ENCODE assay signal across 24 cellular contexts in genomic region chr1:2982615-2983318, GRCh38. TPM values are rescaled to one million over a fixed set of nuclear protein-coding genes. Genes with fewer than 3 reads are reported as not detected.
A peak's percentile ranks its signal among the peaks of the same experiment; 100 is the strongest.
DNase-seq lines count a peak whose midpoint lies in the region; ATAC-seq and TF ChIP-seq lines count a peak whose summit lies in the region.
"Had no signal": no experiment of that assay in that cellular context is flagged by ENCODE, and none has a peak within 500 bp of the region (broad histone marks: within the 10 kb centered on the region; RNA-seq: fewer than 3 reads in every experiment).

No MANE protein-coding gene starts in this region.

- peak; percentile 7 for DNase-seq in left ventricle myocardium inferior
- no peak for DNase-seq in left cardiac atrium
- peak; percentile 64 for DNase-seq in inferior parietal cortex (ENCODE audit: extremely low spot score)
- DNase-seq in pons (ENCODE audit: low spot score): peak; percentile 83
- DNase-seq in aorta: peak; percentile 74 to 86
- no peak for DNase-seq in activated CD4-positive, alpha-beta T cell treated with anti-CD3 and anti-CD28 coated beads, Interleukin-2, amount 50 U/mL, for 1 hour
- no peak for DNase-seq in MM.1S
- DNase-seq: activated CD8-positive, alpha-beta memory T cell treated with anti-CD3 and anti-CD28 coated beads, Interleukin-2, amount 10 ng/mL, durations not matched to agents 7 days and 5 days; mammary epithelial cell; NCI-H1694; NCI-H2227 treated with DMSO at 0.1 percent for 48 hours had no signal

- no peak overlapping the region for H3K27ac ChIP-seq in left ventricle myocardium inferior (replicated peaks)
- H3K27ac ChIP-seq in aorta (ENCODE audit: low read depth in 1 of 2, low read length in 2 of 2): peak overlapping the region in 1 of 2 donors; percentile 4
- no peak overlapping the region for H3K27ac ChIP-seq in MM.1S (ENCODE audit: low read length)
- H3K27ac ChIP-seq: body of pancreas, epithelial cell of prostate, SK-N-MC, vagina had no signal

- H3K27me3 ChIP-seq in left ventricle myocardium inferior (ENCODE audit: low read depth) (peaks cover 31% of the 10 kb centered on the region), aorta (ENCODE audit: control insufficient read depth in 1 of 2, insufficient read depth in 2 of 2, low read length in 1 of 2) (no peaks in the 10 kb centered on the region), MM.1S (replicated peaks; ENCODE audit: insufficient read depth, low read length) (peaks cover 78% of the 10 kb centered on the region)
- H3K27me3 ChIP-seq: body of pancreas, vagina had no signal

- no peaks in the 10 kb centered on the region for H3K79me2 ChIP-seq in MM.1S (ENCODE audit: low read length)

- peaks cover 9% of the 10 kb centered on the region for H3K4me1 ChIP-seq in left ventricle myocardium inferior
- no peaks in the 10 kb centered on the region for H3K4me1 ChIP-seq in aorta (ENCODE audit: control insufficient read depth in 1 of 2, insufficient read depth in 2 of 2, low read length in 2 of 2)
- no peaks in the 10 kb centered on the region for H3K4me1 ChIP-seq in MM.1S (ENCODE audit: low read length)
- H3K4me1 ChIP-seq: vagina had no signal

- H3K9ac ChIP-seq in MM.1S (ENCODE audit: low read length): no peak overlapping the region

- no peaks in the 10 kb centered on the region for H3F3A ChIP-seq in MM.1S (ENCODE audit: insufficient read depth, low read length)

- no peak overlapping the region for H2AFZ ChIP-seq in MM.1S (ENCODE audit: low read length)

- 23 to 27% methylated on average over 30 of the region's 30 CpGs for WGBS in aorta, 2 donors

- H3K4me3 ChIP-seq in left ventricle myocardium inferior (no peak overlapping the region), aorta (ENCODE audit: low read length in 2 of 2) (no peak overlapping the region), MM.1S (ENCODE audit: low read length) (no peak overlapping the region)
- H3K4me3 ChIP-seq: body of pancreas, SK-N-MC, vagina had no signal

- ATAC-seq in left cardiac atrium: no peak
- peak; percentile 60 for ATAC-seq in aorta (ENCODE audit: low FRiP score)
- ATAC-seq in HG03457 (IDR thresholded peaks at IDR 0.05; ENCODE audit: unreplicated experiment): no peak
- ATAC-seq: activated CD8-positive, alpha-beta memory T cell treated with anti-CD3 and anti-CD28 coated beads, Interleukin-2, amount 10 ng/mL, durations not matched to agents 7 days and 5 days; body of pancreas; HepG2; naive thymus-derived CD8-positive, alpha-beta T cell; stimulated activated effector memory CD8-positive, alpha-beta T cell treated with anti-CD3 and anti-CD28 coated beads, Interleukin-12 subunit alpha, Interleukin-12 subunit beta, amount 100 ng/mL, for 72 hours had no signal

- H3K9me3 ChIP-seq in left ventricle myocardium inferior (replicated peaks) (no peaks in the 10 kb centered on the region), aorta (ENCODE audit: control insufficient read depth, low read length) (no peaks in the 10 kb centered on the region), MM.1S (replicated peaks; ENCODE audit: insufficient read depth, low read length) (no peaks in the 10 kb centered on the region)
- H3K9me3 ChIP-seq: body of pancreas, vagina had no signal

- H3K4me2 ChIP-seq in MM.1S (ENCODE audit: low read depth, low read length): no peak overlapping the region

- no peaks in the 10 kb centered on the region for H3K36me3 ChIP-seq in left ventricle myocardium inferior
- no peaks in the 10 kb centered on the region for H3K36me3 ChIP-seq in aorta (ENCODE audit: control insufficient read depth in 1 of 2, insufficient read depth in 2 of 2, low read length in 1 of 2)
- no peaks in the 10 kb centered on the region for H3K36me3 ChIP-seq in MM.1S (replicated peaks; ENCODE audit: insufficient read depth, low read length)
- H3K36me3 ChIP-seq: vagina had no signal

- TF ChIP-seq CTCF in left ventricle myocardium inferior (IDR thresholded peaks at IDR 0.05; ENCODE audit: borderline replicate concordance) (no peak), MM.1S (IDR thresholded peaks at IDR 0.05; ENCODE audit: low read length) (no peak)

- H3K9me2 ChIP-seq in MM.1S (replicated peaks; ENCODE audit: insufficient read depth, low read length): no peaks in the 10 kb centered on the region

- no peaks in the 10 kb centered on the region for H4K20me1 ChIP-seq in MM.1S (ENCODE audit: insufficient read depth, low read length)

- intact Hi-C loops in left ventricle myocardium inferior (cut with micrococcal nuclease) (no loop called here), left cardiac atrium (cut with DNase I) (no loop called here), aorta (cut with DNase I) (loop anchor here in 1 of 2 donors (5.0 kb wide), 1 partner anchor 55 kb away; no protein-coding TSS in a partner anchor)

RNA-seq across cellular contexts. Expression of gene ACTRT2, which starts 38.5 kb away (rescaled TPM):
- total RNA-seq in left ventricle myocardium inferior (not detected), left cardiac atrium (not detected), aorta (not detected)
- polyA plus RNA-seq in aorta: not detected
- total RNA-seq: activated CD8-positive, alpha-beta memory T cell treated with anti-CD3 and anti-CD28 coated beads, Interleukin-2, amount 10 ng/mL, durations not matched to agents 7 days and 5 days; body of pancreas; dermis microvascular lymphatic vessel endothelial cell; frontal cortex; H1; HepG2; mammary epithelial cell; MCF 10A; naive thymus-derived CD8-positive, alpha-beta T cell; renal cortical epithelial cell; vagina had no signal
- polyA plus RNA-seq: H1; HepG2; mammary epithelial cell; naive thymus-derived CD8-positive, alpha-beta T cell had no signal

Comparison
In these comparisons a context has a peak if more than half of its experiments do, and no peak if none do; other contexts are left out.
1. DNase-seq: peak in left ventricle myocardium inferior (single experiment), inferior parietal cortex (single experiment), pons (single experiment) and aorta (2 of 2); none in left cardiac atrium (single experiment), activated CD4-positive, alpha-beta T cell treated with anti-CD3 and anti-CD28 coated beads, Interleukin-2, amount 50 U/mL, for 1 hour (single experiment) and MM.1S (single experiment).